7 cellular contexts compared by ENCODE assay signal in the genomic region with DNA sequence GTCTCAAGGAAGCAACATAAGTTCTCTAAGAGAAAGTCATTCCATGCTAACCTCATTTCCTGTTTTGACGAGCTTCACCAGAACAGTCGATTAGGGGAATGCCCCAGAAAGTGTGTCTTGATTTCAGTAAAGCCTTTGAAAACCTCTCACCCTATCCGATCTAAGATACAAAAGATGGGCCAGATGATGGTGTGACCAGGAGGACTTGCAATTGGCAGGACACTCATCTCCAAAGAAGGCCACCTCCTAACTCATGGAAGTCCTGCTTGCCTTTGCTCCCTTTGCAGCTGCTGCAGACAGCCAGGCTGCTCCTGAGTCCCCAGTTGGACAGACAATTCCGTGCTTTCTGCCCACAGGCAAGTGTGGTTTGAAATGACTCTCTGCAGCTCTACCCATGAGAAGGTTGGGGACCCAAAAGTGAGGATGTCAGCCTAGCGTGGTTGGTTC.
A peak's percentile ranks its signal among the peaks of the same experiment; 100 is the strongest.
DNase-seq lines count a peak whose midpoint lies in the region; ATAC-seq lines count a peak whose summit lies in the region.
"Not testable (repeated sequence)": the region's sequence is repeated elsewhere in the genome, so short reads cannot be mapped to it uniquely, and the experiment has no call there.

No MANE protein-coding gene starts in this region.

- DNase-seq in KBM-7, result peak; percentile 37
- peak; percentile 28 for DNase-seq in activated CD4-positive, alpha-beta T cell treated with anti-CD3 and anti-CD28 coated beads, Interleukin-2, amount 50 U/mL, for 1 hour
- DNase-seq in activated T-helper 1 cell treated with anti-CD3 and anti-CD28 coated beads, Interleukin-12 subunit alpha, Interleukin-12 subunit beta, Interleukin-2, Interleukin-4 antibody, amounts not matched to agents 30 ng/mL and 10 ng/mL and 1 ng/mL, durations not matched to agents 14 hours and 24 hours and 36 hours (ENCODE audit: low spot score), result peak; percentile 54
- DNase-seq in effector memory CD4-positive, alpha-beta T cell, result peak in 2 of 3 donors; percentile 20 to 27
- peak; percentile 54 to 60 for DNase-seq in stimulated activated CD4-positive, alpha-beta T cell treated with anti-CD3 and anti-CD28 coated beads, Interleukin-2, amount 100 ng/mL, for 24 hours

- H3K4me1 Mint-ChIP-seq in activated T-helper 1 cell treated with anti-CD3 and anti-CD28 coated beads, Interleukin-12 subunit alpha, Interleukin-12 subunit beta, Interleukin-2, Interleukin-4 antibody, amounts not matched to agents 30 ng/mL and 10 ng/mL and 1 ng/mL, durations not matched to agents 14 hours and 24 hours and 36 hours (ENCODE audit: low read depth), result peaks cover 42% of the 10 kb centered on the region

- H3K36me3 Mint-ChIP-seq in activated T-helper 1 cell treated with anti-CD3 and anti-CD28 coated beads, Interleukin-12 subunit alpha, Interleukin-12 subunit beta, Interleukin-2, Interleukin-4 antibody, amounts not matched to agents 30 ng/mL and 10 ng/mL and 1 ng/mL, durations not matched to agents 14 hours and 24 hours and 36 hours (ENCODE audit: low read depth), result peaks cover 24% of the 10 kb centered on the region

- not testable (repeated sequence) for H3K9me3 ChIP-seq in effector memory CD4-positive, alpha-beta T cell (ENCODE audit: control insufficient read depth, low read length)

- not testable (repeated sequence) for H3K36me3 ChIP-seq in effector memory CD4-positive, alpha-beta T cell (ENCODE audit: control insufficient read depth, insufficient read depth, low read length)

- H3K4me1 ChIP-seq in effector memory CD4-positive, alpha-beta T cell (ENCODE audit: control insufficient read depth, insufficient read depth, low read length, poor library complexity, severe bottlenecking), result not testable (repeated sequence)

- not testable (repeated sequence) for H3K9me3 Mint-ChIP-seq in activated T-helper 1 cell treated with anti-CD3 and anti-CD28 coated beads, Interleukin-12 subunit alpha, Interleukin-12 subunit beta, Interleukin-2, Interleukin-4 antibody, amounts not matched to agents 30 ng/mL and 10 ng/mL and 1 ng/mL, durations not matched to agents 14 hours and 24 hours and 36 hours

- H3K4me3 ChIP-seq in effector memory CD4-positive, alpha-beta T cell (ENCODE audit: insufficient read depth, low read depth, low read length, poor library complexity, severe bottlenecking), result not testable (repeated sequence)

- not testable (repeated sequence) for H3K4me3 Mint-ChIP-seq in activated T-helper 1 cell treated with anti-CD3 and anti-CD28 coated beads, Interleukin-12 subunit alpha, Interleukin-12 subunit beta, Interleukin-2, Interleukin-4 antibody, amounts not matched to agents 30 ng/mL and 10 ng/mL and 1 ng/mL, durations not matched to agents 14 hours and 24 hours and 36 hours

- not testable (repeated sequence) for H3K27me3 Mint-ChIP-seq in activated T-helper 1 cell treated with anti-CD3 and anti-CD28 coated beads, Interleukin-12 subunit alpha, Interleukin-12 subunit beta, Interleukin-2, Interleukin-4 antibody, amounts not matched to agents 30 ng/mL and 10 ng/mL and 1 ng/mL, durations not matched to agents 14 hours and 24 hours and 36 hours (ENCODE audit: insufficient read depth)

- ATAC-seq in GM18873 (IDR thresholded peaks at IDR 0.05; ENCODE audit: low FRiP score, unreplicated experiment) (peak; percentile 45), HG02642 (IDR thresholded peaks at IDR 0.05; ENCODE audit: poor library complexity, unreplicated experiment) (peak; percentile 50)

- not testable (repeated sequence) for H3K27me3 ChIP-seq in effector memory CD4-positive, alpha-beta T cell (replicated peaks; ENCODE audit: control insufficient read depth, insufficient read depth, low read length, poor library complexity, severe bottlenecking)

- in situ Hi-C loops in KBM-7 (cut with MboI; ENCODE audit: low pct_unique_long_range_greater_than_20kb, low sequenced_read_pairs), result not testable (repeated sequence)

- peak overlapping the region; percentile 6 for H3K27ac ChIP-seq in effector memory CD4-positive, alpha-beta T cell (ENCODE audit: insufficient read depth, low read length, poor library complexity, severe bottlenecking)

- intact Hi-C loops in activated T-helper 1 cell treated with anti-CD3 and anti-CD28 coated beads, Interleukin-12 subunit alpha, Interleukin-12 subunit beta, Interleukin-2, Interleukin-4 antibody, amounts not matched to agents 30 ng/mL and 10 ng/mL and 1 ng/mL, durations not matched to agents 14 hours and 24 hours and 36 hours (cut with micrococcal nuclease), result not testable (repeated sequence)

- H3K27ac Mint-ChIP-seq in activated T-helper 1 cell treated with anti-CD3 and anti-CD28 coated beads, Interleukin-12 subunit alpha, Interleukin-12 subunit beta, Interleukin-2, Interleukin-4 antibody, amounts not matched to agents 30 ng/mL and 10 ng/mL and 1 ng/mL, durations not matched to agents 14 hours and 24 hours and 36 hours, result peak overlapping the region; percentile 78
